ENCODE assay signal across 16 cellular contexts in genomic region chr5:66666778-66667177, GRCh38.
A peak's percentile ranks its signal among the peaks of the same experiment; 100 is the strongest.
DNase-seq lines count a peak whose midpoint lies in the region; ATAC-seq and TF ChIP-seq lines count a peak whose summit lies in the region.
"Had no signal": no experiment of that assay in that cellular context is flagged by ENCODE, and none has a peak within 500 bp of the region (broad histone marks: within the 10 kb centered on the region; RNA-seq: fewer than 3 reads in every experiment).

No MANE protein-coding gene starts in this region.

- H2AFZ ChIP-seq in MM.1S (ENCODE audit: low read length) = no peak overlapping the region

- H3K9me2 ChIP-seq in MM.1S (replicated peaks; ENCODE audit: insufficient read depth, low read length) = no peaks in the 10 kb centered on the region

- H4K20me1 ChIP-seq in MM.1S (ENCODE audit: insufficient read depth, low read length) = no peaks in the 10 kb centered on the region

- H3K27me3 ChIP-seq in MM.1S (replicated peaks; ENCODE audit: insufficient read depth, low read length) = no peaks in the 10 kb centered on the region
- H3K27me3 ChIP-seq: right atrium auricular region had no signal

- H3K27ac ChIP-seq in HEK293 (ENCODE audit: extremely low read depth, low read depth, low read length) = no peak overlapping the region
- no peak overlapping the region for H3K27ac ChIP-seq in MM.1S (ENCODE audit: low read length)
- H3K27ac ChIP-seq: right atrium auricular region had no signal

- no peaks in the 10 kb centered on the region for H3F3A ChIP-seq in MM.1S (ENCODE audit: insufficient read depth, low read length)

- CTCF ChIA-PET in HEK293 (lab: Yijun Ruan, JAX) = no interaction called here

- no peak for TF ChIP-seq CTCF in HEK293 (tag by site-specific recombination; IDR thresholded peaks at IDR 0.05)
- no peak for TF ChIP-seq CTCF in MM.1S (IDR thresholded peaks at IDR 0.05; ENCODE audit: low read length)

- H3K4me1 ChIP-seq in HEK293 (ENCODE audit: control insufficient read depth, insufficient read depth, low read length) (no peaks in the 10 kb centered on the region), MM.1S (ENCODE audit: low read length) (no peaks in the 10 kb centered on the region)
- H3K4me1 ChIP-seq: HAP-1 had no signal

- H3K36me3 ChIP-seq in HEK293 (ENCODE audit: control insufficient read depth in 2 of 2, insufficient read depth in 1 of 2, low read length in 2 of 2) (no peaks in the 10 kb centered on the region), MM.1S (replicated peaks; ENCODE audit: insufficient read depth, low read length) (no peaks in the 10 kb centered on the region)
- H3K36me3 ChIP-seq: HAP-1, right atrium auricular region had no signal

- ATAC-seq in HG03025 (IDR thresholded peaks at IDR 0.05; ENCODE audit: low FRiP score, unreplicated experiment) = no peak
- ATAC-seq: natural killer cell treated with Interleukin-12 subunit alpha and Interleukin-12 subunit beta and Interleukin-15 and Interleukin-18, amount 100 ng/mL, for 72 hours; stimulated activated naive CD8-positive, alpha-beta T cell treated with anti-CD3 and anti-CD28 coated beads, Interleukin-15, Interleukin-2, amounts not matched to agents 100 U/mL and 50 U/mL, for 24 hours had no signal

- H3K4me3 ChIP-seq in HEK293 (ENCODE audit: low read depth, low read length) (no peak overlapping the region), MM.1S (ENCODE audit: low read length) (no peak overlapping the region)
- H3K4me3 ChIP-seq: HAP-1, right atrium auricular region had no signal

- POLR2A ChIA-PET in HEK293 (lab: Yijun Ruan, JAX) = no interaction called here

- no peaks in the 10 kb centered on the region for H3K79me2 ChIP-seq in MM.1S (ENCODE audit: low read length)

- DNase-seq in DMS153 (lab: John Stamatoyannopoulos, UW) (peak; percentile 41), NCI-H69 (lab: John Stamatoyannopoulos, UW) (peak; percentile 97), kidney tubule cell (ENCODE audit: low spot score) (peak; percentile 72), amygdala (lab: John Stamatoyannopoulos, UW) (no peak), MM.1S (no peak)
- DNase-seq: activated CD4-positive, CD25-positive, alpha-beta regulatory T cell; activated naive CD8-positive, alpha-beta T cell treated with anti-CD3 and anti-CD28 coated beads for 36 hours; activated T-cell treated with anti-CD3 and anti-CD28 coated beads for 4 hours; central memory CD4-positive, alpha-beta T cell; stimulated activated CD4-positive, alpha-beta T cell treated with anti-CD3 and anti-CD28 coated beads, Interleukin-2, amount 100 ng/mL, for 48 hours; stimulated activated naive CD8-positive, alpha-beta T cell treated with anti-CD3 and anti-CD28 coated beads, Interleukin-15, Interleukin-2, amounts not matched to agents 100 U/mL and 50 U/mL, for 24 hours had no signal

- no peak overlapping the region for H3K9ac ChIP-seq in MM.1S (ENCODE audit: low read length)

- H3K4me2 ChIP-seq in MM.1S (ENCODE audit: low read depth, low read length) = no peak overlapping the region

- H3K9me3 ChIP-seq in HEK293 (ENCODE audit: control insufficient read depth, insufficient read depth, low read depth, low read length) (no peaks in the 10 kb centered on the region), MM.1S (replicated peaks; ENCODE audit: insufficient read depth, low read length) (no peaks in the 10 kb centered on the region)
- H3K9me3 ChIP-seq: HAP-1, right atrium auricular region had no signal

TF ChIP-seq in HEK293, 187 proteins besides CTCF, POLR2A, EP300 and RAD21:
- TF ChIP-seq EGR2 (tag by site-specific recombination; IDR thresholded peaks at IDR 0.05; ENCODE audit: low read depth) (no peak), SP7 (tag by site-specific recombination; IDR thresholded peaks at IDR 0.05) (no peak), ZNF175 (tag by site-specific recombination; IDR thresholded peaks at IDR 0.05) (no peak), HOXD13 (CRISPR knock-in tag; IDR thresholded peaks at IDR 0.05; ENCODE audit: borderline replicate concordance) (no peak), ZNF426 (tag by site-specific recombination; IDR thresholded peaks at IDR 0.05) (no peak), TRIM28 (IDR thresholded peaks at IDR 0.05; ENCODE audit: borderline replicate concordance, low read length) (0 out of 2 replicates have a peak, but pooled peaks have one; percentile 21), WT1 (tag by site-specific recombination; IDR thresholded peaks at IDR 0.05) (no peak), ZFHX2 (tag by site-specific recombination; conservative IDR thresholded peaks at IDR 0.05) (peak; percentile 29; the same call in 1 of the 2 replicates), ZNF580 (tag by site-specific recombination; IDR thresholded peaks at IDR 0.05) (no peak), ZNF626 (tag by site-specific recombination; IDR thresholded peaks at IDR 0.05) (no peak), ZNF514 (tag by site-specific recombination; IDR thresholded peaks at IDR 0.05) (no peak), PRDM4 (tag by site-specific recombination; IDR thresholded peaks at IDR 0.05) (no peak), KLF10 (tag by site-specific recombination; IDR thresholded peaks at IDR 0.05) (no peak), ZNF660 (tag by site-specific recombination; IDR thresholded peaks at IDR 0.05) (0 out of 2 replicates have a peak, but pooled peaks have one; percentile 41), TCF7L2 (IDR thresholded peaks at IDR 0.05; ENCODE audit: borderline replicate concordance, low read depth, low read length) (no peak), ZNF555 (tag by site-specific recombination; conservative IDR thresholded peaks at IDR 0.05) (no peak), ZBTB11 (tag by site-specific recombination; conservative IDR thresholded peaks at IDR 0.05; ENCODE audit: low read depth) (no peak), ZNF239 (tag by site-specific recombination; IDR thresholded peaks at IDR 0.05) (no peak), FEZF1 (tag by site-specific recombination; IDR thresholded peaks at IDR 0.05) (no peak), ZNF423 (tag by site-specific recombination; IDR thresholded peaks at IDR 0.05) (no peak)
- TF ChIP-seq, protein P1, sequence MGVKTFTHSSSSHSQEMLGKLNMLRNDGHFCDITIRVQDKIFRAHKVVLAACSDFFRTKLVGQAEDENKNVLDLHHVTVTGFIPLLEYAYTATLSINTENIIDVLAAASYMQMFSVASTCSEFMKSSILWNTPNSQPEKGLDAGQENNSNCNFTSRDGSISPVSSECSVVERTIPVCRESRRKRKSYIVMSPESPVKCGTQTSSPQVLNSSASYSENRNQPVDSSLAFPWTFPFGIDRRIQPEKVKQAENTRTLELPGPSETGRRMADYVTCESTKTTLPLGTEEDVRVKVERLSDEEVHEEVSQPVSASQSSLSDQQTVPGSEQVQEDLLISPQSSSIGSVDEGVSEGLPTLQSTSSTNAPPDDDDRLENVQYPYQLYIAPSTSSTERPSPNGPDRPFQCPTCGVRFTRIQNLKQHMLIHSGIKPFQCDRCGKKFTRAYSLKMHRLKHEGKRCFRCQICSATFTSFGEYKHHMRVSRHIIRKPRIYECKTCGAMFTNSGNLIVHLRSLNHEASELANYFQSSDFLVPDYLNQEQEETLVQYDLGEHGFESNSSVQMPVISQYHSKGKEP (tag by site-specific recombination; IDR thresholded peaks at IDR 0.05) = peak; percentile 32; the same call in 1 of the 2 replicates

Comparison
In these comparisons a context has a peak if more than half of its experiments do, and no peak if none do; other contexts are left out.
1. DNase-seq: peak in DMS153 (single experiment), NCI-H69 (single experiment) and kidney tubule cell (single experiment); none in amygdala (0 of 56) and MM.1S (single experiment).